Comparison of ENCODE assay signal across 19 cellular contexts in genomic region chr2:104889261-104890091, GRCh38. TPM values are rescaled to one million over a fixed set of nuclear protein-coding genes. Genes with fewer than 3 reads are reported as not detected.
DNase-seq lines count a peak whose midpoint lies in the region; ATAC-seq and TF ChIP-seq lines count a peak whose summit lies in the region.
"Had no signal": no experiment of that assay in that cellular context is flagged by ENCODE, and none has a peak within 500 bp of the region (broad histone marks: within the 10 kb centered on the region; RNA-seq: fewer than 3 reads in every experiment).

No MANE protein-coding gene starts in this region.

- H3K36me3 Mint-ChIP-seq in osteocyte (ENCODE audit: unreplicated experiment), result no peaks in the 10 kb centered on the region
- H3K36me3 Mint-ChIP-seq: CD4-positive, CD25-positive, alpha-beta regulatory T cell had no signal

- H3K27me3 Mint-ChIP-seq in osteocyte (ENCODE audit: unreplicated experiment), result peaks cover 4% of the 10 kb centered on the region

- no peaks in the 10 kb centered on the region for H3K9me3 Mint-ChIP-seq in osteocyte (ENCODE audit: unreplicated experiment)
- H3K9me3 Mint-ChIP-seq: activated naive CD4-positive, alpha-beta T cell treated with anti-CD3 and anti-CD28 coated beads for 36 hours had no signal

- no peak overlapping the region for H3K27ac Mint-ChIP-seq in osteocyte (ENCODE audit: unreplicated experiment)
- H3K27ac Mint-ChIP-seq: activated naive CD4-positive, alpha-beta T cell treated with anti-CD3 and anti-CD28 coated beads for 36 hours; CD4-positive, CD25-positive, alpha-beta regulatory T cell had no signal

- TF ChIP-seq CTCF in VCaP (conservative IDR thresholded peaks at IDR 0.05) (no peak), osteocyte (IDR thresholded peaks at IDR 0.05) (no peak)

- peak overlapping the region; percentile 21; the same call in 1 of the 2 replicates for H3K27ac ChIP-seq in VCaP
- H3K27ac ChIP-seq: breast epithelium, neutrophil had no signal

- no peaks in the 10 kb centered on the region for H3K4me1 Mint-ChIP-seq in osteocyte (ENCODE audit: unreplicated experiment)

- no peak overlapping the region for H3K4me3 Mint-ChIP-seq in osteocyte (ENCODE audit: unreplicated experiment)
- H3K4me3 Mint-ChIP-seq: activated naive CD4-positive, alpha-beta T cell treated with anti-CD3 and anti-CD28 coated beads for 36 hours; CD4-positive, CD25-positive, alpha-beta regulatory T cell had no signal

- ATAC-seq in GM19463 (IDR thresholded peaks at IDR 0.05; ENCODE audit: unreplicated experiment) (peak; percentile 70), HG03097 (IDR thresholded peaks at IDR 0.05; ENCODE audit: low FRiP score, unreplicated experiment) (no peak)
- ATAC-seq: left ventricle myocardium superior, PC-3 had no signal

- in situ Hi-C loops in KBM-7 (cut with MboI; ENCODE audit: low pct_unique_long_range_greater_than_20kb, low sequenced_read_pairs), result no loop called here

- DNase-seq in KBM-7 (peak; percentile 85), osteocyte (ENCODE audit: extremely low spot score, unreplicated experiment) (peak; percentile 60), HK-2 (ENCODE audit: unreplicated experiment) (no peak), NCI-H128 (lab: John Stamatoyannopoulos, UW; ENCODE audit: unreplicated experiment) (no peak), hypothalamus (lab: John Stamatoyannopoulos, UW) (no peak)
- DNase-seq: activated naive CD4-positive, alpha-beta T cell treated with anti-CD3 and anti-CD28 coated beads for 36 hours; CD4-positive, CD25-positive, alpha-beta regulatory T cell; EL; left ventricle myocardium superior; PC-3 had no signal

RNA-seq across cellular contexts. Expression of gene POU3F3, which starts 35.6 kb away (rescaled TPM):
- total RNA-seq in osteocyte, result 35.5 TPM in 2 replicates
- total RNA-seq: activated CD8-positive, alpha-beta memory T cell treated with anti-CD3 and anti-CD28 coated beads for 36 hours; activated naive CD4-positive, alpha-beta T cell treated with anti-CD3 and anti-CD28 coated beads for 36 hours; CD4-positive, CD25-positive, alpha-beta regulatory T cell; left ventricle myocardium superior; LHCN-M2; PC-3; smooth muscle cell; T-helper 1 cell treated with Interleukin-12 subunit alpha and Interleukin-12 subunit beta and Interleukin-4 antibody, amounts not matched to agents 30 ng/mL and 1 ng/mL, for 36 hours had no signal

Comparison
In these comparisons a context has a peak if more than half of its experiments do, and no peak if none do; other contexts are left out.
1. DNase-seq: peak in KBM-7 (single experiment) and osteocyte (single experiment); none in HK-2 (single experiment), NCI-H128 (single experiment) and hypothalamus (0 of 51).